ENCODE assay signal across 8 cellular contexts in the genomic region with DNA sequence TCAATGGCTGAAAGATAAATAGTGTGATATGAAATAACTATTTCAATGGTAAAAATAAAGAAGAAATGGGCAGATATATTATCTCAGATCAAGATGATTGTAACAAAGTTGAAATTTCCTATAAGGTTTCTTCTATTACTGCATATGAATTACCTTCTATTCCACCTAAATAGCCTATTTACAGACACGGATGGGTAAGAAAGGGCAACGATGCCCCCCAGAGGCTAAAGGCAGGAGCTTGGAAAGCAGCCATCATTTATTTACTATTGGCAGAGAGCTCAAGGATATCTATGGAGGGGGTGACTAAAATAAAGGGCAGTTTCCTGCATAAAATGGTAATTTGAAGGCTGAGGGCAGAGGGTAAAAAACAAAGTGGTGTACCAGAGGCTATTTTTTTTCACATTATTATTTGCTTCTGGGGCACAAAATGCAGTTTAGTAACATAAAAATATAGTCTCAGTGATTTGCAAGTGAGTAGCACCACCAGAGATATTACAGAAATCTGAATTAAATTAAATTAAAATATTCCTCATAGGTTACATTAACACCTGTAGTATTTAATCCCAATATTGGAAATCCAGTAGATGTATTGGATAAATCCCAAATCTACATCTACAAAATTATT.
DNase-seq lines count a peak whose midpoint lies in the region; ATAC-seq and TF ChIP-seq lines count a peak whose summit lies in the region.

No MANE protein-coding gene starts in this region.

- TF ChIP-seq CTCF in MCF 10A (IDR thresholded peaks at IDR 0.05; ENCODE audit: unreplicated experiment), result peak; percentile 74
- peak; percentile 37 to 67 (median 58) for TF ChIP-seq CTCF in right lobe of liver (IDR thresholded peaks at IDR 0.05)

- H3K4me3 Mint-ChIP-seq in MCF 10A (ENCODE audit: unreplicated experiment), result no peak overlapping the region

- intact Hi-C loops in MCF 10A (cut with micrococcal nuclease) (loop anchor here (1.0 to 10.0 kb wide), 9 partner anchors 47 to 446 kb away; no protein-coding TSS in a partner anchor), right lobe of liver (cut with DNase I) (loop anchor here in 1 of 2 donors (5.0 kb wide), 1 partner anchor 294 kb away; no protein-coding TSS in a partner anchor)

- CTCF ChIA-PET in MCF 10A (lab: Yijun Ruan, JAX), result interaction anchor here (0.6 to 11.3 kb wide), 19 partner anchors 9 to 371 kb away, joined by 3 to 171 read pairs (median 3); no protein-coding TSS in a partner anchor

- peak; percentile 23 for DNase-seq in activated CD8-positive, alpha-beta memory T cell treated with anti-CD3 and anti-CD28 coated beads, Interleukin-2, amount 50 U/mL, for 4 hours
- DNase-seq in activated CD8-positive, alpha-beta memory T cell treated with anti-CD3 and anti-CD28 coated beads, Interleukin-2, amount 50 U/mL, for 48 hours, result no peak
- peak; percentile 76 for DNase-seq in LHCN-M2 (ENCODE audit: low read depth)
- peak; percentile 23 for DNase-seq in SKM-1 (lab: John Stamatoyannopoulos, UW; ENCODE audit: unreplicated experiment)
- DNase-seq in MCF 10A (ENCODE audit: unreplicated experiment), result peak; percentile 87
- peak in 1 of 3 donors; percentile 23 for DNase-seq in right lobe of liver
- peak; percentile 33 for DNase-seq in stromal cell of bone marrow (ENCODE audit: low read depth)

- H3K27me3 ChIP-seq in right lobe of liver, result no peaks in the 10 kb centered on the region

- H3K4me1 Mint-ChIP-seq in MCF 10A (ENCODE audit: insufficient read depth, unreplicated experiment), result peaks cover 13% of the 10 kb centered on the region

- H3K27ac ChIP-seq in right lobe of liver, result no peak overlapping the region

- H3K36me3 Mint-ChIP-seq in MCF 10A (ENCODE audit: insufficient read depth, unreplicated experiment), result no peaks in the 10 kb centered on the region

- BruUV-seq in MCF 10A (replicated peaks; lab: Mats Ljungman, UMichigan), result no TSS peak

- H3K4me1 ChIP-seq in right lobe of liver, result no peaks in the 10 kb centered on the region

- no peak overlapping the region for H3K27ac Mint-ChIP-seq in MCF 10A (ENCODE audit: low read depth, unreplicated experiment)

- ATAC-seq in right lobe of liver, result peak; percentile 70 to 95 (median 78)
- no peak for ATAC-seq in GM18870 (IDR thresholded peaks at IDR 0.05; ENCODE audit: unreplicated experiment)

- no peaks in the 10 kb centered on the region for H3K9me3 ChIP-seq in right lobe of liver

- no peak for TF ChIP-seq POLR2A in right lobe of liver (IDR thresholded peaks at IDR 0.05)

- H3K9me3 Mint-ChIP-seq in MCF 10A (ENCODE audit: unreplicated experiment), result no peaks in the 10 kb centered on the region

- 0% methylated on average over 2 of the region's 2 CpGs for WGBS in right lobe of liver (ENCODE audit: insufficient coverage, low coverage, low lambda C conversion rate, missing lambda C conversion rate)

- POLR2A ChIA-PET in MCF 10A (lab: Yijun Ruan, JAX), result interaction anchor here (0.6 to 2.9 kb wide), 11 partner anchors 10 to 363 kb away, joined by 3 to 14 read pairs (median 5); a partner anchor contains a TSS

- H3K27me3 Mint-ChIP-seq in MCF 10A (ENCODE audit: insufficient read depth, unreplicated experiment), result no peaks in the 10 kb centered on the region

- no peak overlapping the region for H3K4me3 ChIP-seq in right lobe of liver

- H3K36me3 ChIP-seq in right lobe of liver, result no peaks in the 10 kb centered on the region
